Comparison of ENCODE assay signal across 27 cellular contexts in the genomic region with DNA sequence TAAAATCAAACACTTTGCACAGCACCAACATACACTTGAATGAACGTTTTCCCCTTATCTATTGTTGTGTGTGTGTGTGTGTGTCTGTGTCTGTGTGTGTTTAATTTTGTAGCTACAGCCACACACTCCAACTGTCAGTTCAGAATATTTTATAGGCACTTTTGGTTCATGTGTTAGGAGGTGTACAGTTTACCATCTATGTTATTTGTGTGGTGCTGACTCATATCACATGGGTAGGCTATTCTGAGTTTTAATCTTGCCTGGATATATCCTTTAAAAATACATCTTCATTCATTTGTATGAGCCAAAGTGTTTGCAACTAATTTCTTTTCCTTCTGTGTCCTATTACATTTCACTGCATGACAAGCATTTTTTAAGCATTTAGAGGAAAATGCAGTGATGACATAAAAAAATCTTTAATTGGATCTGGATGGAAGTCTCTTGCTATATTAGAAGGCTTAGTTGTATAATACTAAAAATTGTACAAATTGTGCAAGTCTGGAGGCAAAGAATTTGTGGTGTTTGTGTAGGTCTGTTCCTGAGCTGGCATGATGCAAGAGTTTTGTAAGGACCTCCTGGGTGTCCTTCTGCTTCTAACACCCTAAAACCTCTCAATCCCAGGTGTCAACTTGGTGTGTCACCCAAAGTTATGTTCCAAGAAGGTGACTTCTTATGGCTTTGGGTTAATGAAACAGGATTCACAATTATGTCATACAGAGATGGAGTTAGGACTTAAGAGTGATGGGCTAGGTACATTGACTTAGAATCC. TPM values are rescaled to one million over a fixed set of nuclear protein-coding genes. Genes with fewer than 3 reads are reported as not detected.
DNase-seq lines count a peak whose midpoint lies in the region; ATAC-seq, FAIRE-seq and TF ChIP-seq lines count a peak whose summit lies in the region.
"Had no signal": no experiment of that assay in that cellular context is flagged by ENCODE, and none has a peak within 500 bp of the region (broad histone marks: within the 10 kb centered on the region; RNA-seq: fewer than 3 reads in every experiment).

No MANE protein-coding gene starts in this region.

- H3K27ac ChIP-seq in OCI-LY3 (ENCODE audit: low read length) (no peak overlapping the region), HepG2 (ENCODE audit: extremely low read length, insufficient read depth, low read length) (no peak overlapping the region)
- H3K27ac ChIP-seq: body of pancreas, epithelial cell of prostate, tibial nerve had no signal

- H3K9ac ChIP-seq in OCI-LY3 (ENCODE audit: low read length) (no peak overlapping the region), HepG2 (ENCODE audit: insufficient read depth, low read depth, low read length) (no peak overlapping the region)

- POLR2A ChIA-PET in HepG2 (lab: Yijun Ruan, JAX): no interaction called here
- POLR2A ChIA-PET in activated CD8-positive, alpha-beta T cell treated with anti-CD3 and anti-CD28 coated beads for 36 hours (lab: Charles Lee): no interaction called here

- BruUV-seq in HepG2 (replicated peaks; lab: Mats Ljungman, UMichigan): no TSS peak

- intact Hi-C loops in left ventricle myocardium superior (cut with micrococcal nuclease): no loop called here
- intact Hi-C loops in HepG2 (cut with micrococcal nuclease; ENCODE audit: unreplicated experiment): no loop called here
- intact Hi-C loops in activated CD8-positive, alpha-beta T cell treated with anti-CD3 and anti-CD28 coated beads for 36 hours (cut with micrococcal nuclease): no loop called here

- FAIRE-seq in HepG2 (lab: Jason Lieb, UNC): no peak
- FAIRE-seq: G401.6 had no signal

- no peak for TF ChIP-seq POLR2A in HepG2 (IDR thresholded peaks at IDR 0.05; ENCODE audit: insufficient read depth in 1 of 2, low read depth in 2 of 2, low read length in 2 of 2)

- H3K27me3 Mint-ChIP-seq in activated CD8-positive, alpha-beta T cell treated with anti-CD3 and anti-CD28 coated beads for 36 hours: no peaks in the 10 kb centered on the region
- H3K27me3 Mint-ChIP-seq: dendritic cell treated with granulocyte-macrophage colony-stimulating factor and Interleukin-4, amounts not matched to agents 40 ng/mL and 50 ng/mL, for 4 days had no signal

- TF ChIP-seq CTCF in GM12865 (IDR thresholded peaks at IDR 0.05; ENCODE audit: insufficient read depth, low read depth, low read length, missing control alignments): no peak
- no peak for TF ChIP-seq CTCF in OCI-LY3 (IDR thresholded peaks at IDR 0.05; ENCODE audit: low read depth, low read length)
- no peak for TF ChIP-seq CTCF in HepG2 (CRISPR knock-in tag; IDR thresholded peaks at IDR 0.05)
- TF ChIP-seq CTCF in activated CD8-positive, alpha-beta T cell treated with anti-CD3 and anti-CD28 coated beads for 36 hours (IDR thresholded peaks at IDR 0.05): no peak

- no peaks in the 10 kb centered on the region for H3K36me3 ChIP-seq in OCI-LY3 (replicated peaks; ENCODE audit: low read depth, low read length)
- no peaks in the 10 kb centered on the region for H3K36me3 ChIP-seq in HepG2 (replicated peaks in 1 of 2; ENCODE audit: control insufficient read depth in 1 of 2, insufficient read depth in 2 of 2, low read length in 2 of 2)
- H3K36me3 ChIP-seq: tibial nerve had no signal

- H2AFZ ChIP-seq in OCI-LY3 (ENCODE audit: low read depth, low read length) (no peak overlapping the region), HepG2 (ENCODE audit: low read length) (no peak overlapping the region)

- no peaks in the 10 kb centered on the region for H3K36me3 Mint-ChIP-seq in activated CD8-positive, alpha-beta T cell treated with anti-CD3 and anti-CD28 coated beads for 36 hours (ENCODE audit: low read depth)
- H3K36me3 Mint-ChIP-seq: immature natural killer cell; stimulated activated naive B cell treated with anti-CD40 and anti-IgM and Interleukin-4, amounts not matched to agents 10 μg/mL and 1 μg/mL and 100 μg/mL, for 72 hours had no signal

- H3K4me2 ChIP-seq in OCI-LY3 (ENCODE audit: low read length) (peak overlapping the region; percentile 50), HepG2 (ENCODE audit: low read depth, low read length) (no peak overlapping the region)

- CTCF ChIA-PET in HepG2 (lab: Yijun Ruan, JAX; ENCODE audit: low intra/inter-chr PET ratio, low total read pairs): no interaction called here
- CTCF ChIA-PET in activated CD8-positive, alpha-beta T cell treated with anti-CD3 and anti-CD28 coated beads for 36 hours (lab: Charles Lee): no interaction called here

- no peak for TF ChIP-seq RAD21 in HepG2 (CRISPR knock-in tag; IDR thresholded peaks at IDR 0.05)

- no peaks in the 10 kb centered on the region for H3K9me3 Mint-ChIP-seq in activated CD8-positive, alpha-beta T cell treated with anti-CD3 and anti-CD28 coated beads for 36 hours
- H3K9me3 Mint-ChIP-seq: dendritic cell treated with granulocyte-macrophage colony-stimulating factor and Interleukin-4, amounts not matched to agents 40 ng/mL and 50 ng/mL, for 4 days; immature natural killer cell; nephron progenitor cell; stimulated activated naive B cell treated with anti-CD40 and anti-IgM and Interleukin-4, amounts not matched to agents 10 μg/mL and 1 μg/mL and 100 μg/mL, for 72 hours had no signal

- WGBS in HepG2 (ENCODE audit: low lambda C conversion rate): 0% methylated on average over 1 of the region's 1 CpG

- no peaks in the 10 kb centered on the region for H4K20me1 ChIP-seq in OCI-LY3 (ENCODE audit: insufficient read depth, low read length)
- H4K20me1 ChIP-seq in HepG2 (ENCODE audit: insufficient read depth, low read length): no peaks in the 10 kb centered on the region

- no peaks in the 10 kb centered on the region for H3K9me3 ChIP-seq in OCI-LY3 (ENCODE audit: insufficient read depth, low read length)
- H3K9me3 ChIP-seq in HepG2 (ENCODE audit: low read length): no peaks in the 10 kb centered on the region
- H3K9me3 ChIP-seq: body of pancreas, tibial nerve had no signal

- no peak overlapping the region for H3K27ac Mint-ChIP-seq in activated CD8-positive, alpha-beta T cell treated with anti-CD3 and anti-CD28 coated beads for 36 hours
- H3K27ac Mint-ChIP-seq: dendritic cell treated with granulocyte-macrophage colony-stimulating factor and Interleukin-4, amounts not matched to agents 40 ng/mL and 50 ng/mL, for 4 days; IgD-negative memory B cell; immature natural killer cell; nephron progenitor cell; stimulated activated naive B cell treated with anti-CD40 and anti-IgM and Interleukin-4, amounts not matched to agents 10 μg/mL and 1 μg/mL and 100 μg/mL, for 72 hours had no signal

- DNase-seq in GM12865 (ENCODE audit: low read depth): peak; percentile 22
- no peak for DNase-seq in left ventricle myocardium superior
- DNase-seq in HepG2 (ENCODE audit: low spot score): no peak
- DNase-seq in activated CD8-positive, alpha-beta T cell treated with anti-CD3 and anti-CD28 coated beads for 36 hours: no peak
- DNase-seq in stimulated activated CD4-positive, alpha-beta T cell treated with anti-CD3 and anti-CD28 coated beads, Interleukin-4, amount 100 ng/mL, for 4 hours: no peak
- DNase-seq in HuH-7.5 (ENCODE audit: low spot score): no peak
- DNase-seq: activated CD8-positive, alpha-beta memory T cell treated with anti-CD3 and anti-CD28 coated beads, Interleukin-2, amount 50 U/mL, for 4 hours; activated naive CD4-positive, alpha-beta T cell treated with Interleukin-2 at 50 U/mL for 16 hours; AML-193; body of pancreas; immature natural killer cell; mammary epithelial cell; NCI-H2029 treated with DMSO at 0.1 percent for 48 hours; NCI-H524 treated with DMSO at 0.1 percent for 48 hours; nephron progenitor cell; OCI-M1; stimulated activated CD4-positive, alpha-beta T cell treated with anti-CD3 and anti-CD28 coated beads, Interleukin-12 subunit alpha, Interleukin-12 subunit beta, amount 100 ng/mL, for 4 hours; stimulated activated naive B cell treated with anti-CD40 and anti-IgM and Interleukin-4, amounts not matched to agents 10 μg/mL and 1 μg/mL and 100 μg/mL, for 72 hours had no signal

- no peak overlapping the region for H3K4me3 ChIP-seq in GM12865 (ENCODE audit: low read depth, low read length)
- H3K4me3 ChIP-seq in OCI-LY3 (ENCODE audit: low read length): no peak overlapping the region
- no peak overlapping the region for H3K4me3 ChIP-seq in HepG2 (replicated peaks in 1 of 3; ENCODE audit: insufficient read depth in 1 of 3, low read depth in 2 of 3, low read length in 3 of 3)
- H3K4me3 ChIP-seq: body of pancreas, tibial nerve had no signal

- ATAC-seq in GM19351 (IDR thresholded peaks at IDR 0.05; ENCODE audit: unreplicated experiment) (peak; percentile 4), left ventricle myocardium superior (peak; percentile 83), HepG2 (no peak)
- ATAC-seq in activated CD8-positive, alpha-beta T cell treated with anti-CD3 and anti-CD28 coated beads for 36 hours: no peak
- ATAC-seq: body of pancreas had no signal

- TF ChIP-seq EP300 in HepG2 (IDR thresholded peaks at IDR 0.05; ENCODE audit: low read depth in 2 of 2, low read length in 2 of 2) (no peak), HepG2 (CRISPR knock-in tag; IDR thresholded peaks at IDR 0.05; ENCODE audit: borderline replicate concordance) (no peak)

- H3K27me3 ChIP-seq in OCI-LY3 (ENCODE audit: low read depth, low read length) (no peaks in the 10 kb centered on the region), HepG2 (ENCODE audit: control insufficient read depth in 1 of 2, insufficient read depth in 2 of 2, low read length in 2 of 2) (no peaks in the 10 kb centered on the region; a peak in 1 of 5 replicates)
- H3K27me3 ChIP-seq: body of pancreas, tibial nerve had no signal

- no peaks in the 10 kb centered on the region for H3K79me2 ChIP-seq in OCI-LY3 (ENCODE audit: low read length)
- no peaks in the 10 kb centered on the region for H3K79me2 ChIP-seq in HepG2 (ENCODE audit: insufficient read depth, low read length)

- in situ Hi-C loops in HepG2 (cut with HindIII; ENCODE audit: extremely low pct_ligation_motif_present, low pct_unique_long_range_greater_than_20kb): no loop called here

- H3K4me1 Mint-ChIP-seq in activated CD8-positive, alpha-beta T cell treated with anti-CD3 and anti-CD28 coated beads for 36 hours (ENCODE audit: low read depth): no peaks in the 10 kb centered on the region
- H3K4me1 Mint-ChIP-seq: immature natural killer cell had no signal

- peaks cover 31% of the 10 kb centered on the region for H3K4me1 ChIP-seq in OCI-LY3 (ENCODE audit: low read length)
- H3K4me1 ChIP-seq in HepG2 (ENCODE audit: insufficient read depth, low read length): peaks cover 9% of the 10 kb centered on the region
- H3K4me1 ChIP-seq: body of pancreas had no signal

- no peak overlapping the region for H3K4me3 Mint-ChIP-seq in activated CD8-positive, alpha-beta T cell treated with anti-CD3 and anti-CD28 coated beads for 36 hours
- H3K4me3 Mint-ChIP-seq: dendritic cell treated with granulocyte-macrophage colony-stimulating factor and Interleukin-4, amounts not matched to agents 40 ng/mL and 50 ng/mL, for 4 days; IgD-negative memory B cell; immature natural killer cell; nephron progenitor cell; stimulated activated naive B cell treated with anti-CD40 and anti-IgM and Interleukin-4, amounts not matched to agents 10 μg/mL and 1 μg/mL and 100 μg/mL, for 72 hours had no signal

RNA-seq across cellular contexts. Expression of gene HMHB1, which starts 52.4 kb away (rescaled TPM):
- total RNA-seq in left ventricle myocardium superior (not detected), HepG2 (2016; rRNA removed; fragmentation: Illumina TruSeq; extraction: Trizol) (not detected in 2 replicates)
- total RNA-seq in HepG2 (2016; cell fraction: cytosol; rRNA removed; fragmentation: Illumina TruSeq; extraction: Trizol; ENCODE audit: low read depth): not detected in 2 replicates
- total RNA-seq in HepG2 (2016; cell fraction: insoluble cytoplasmic fraction; rRNA removed; fragmentation: Illumina TruSeq; extraction: Trizol): not detected in 2 replicates
- not detected in 2 replicates for total RNA-seq in HepG2 (2016; cell fraction: membrane; rRNA removed; fragmentation: Illumina TruSeq; extraction: Trizol)
- not detected in 2 replicates for total RNA-seq in HepG2 (2016; cell fraction: nucleus; rRNA removed; fragmentation: Illumina TruSeq; extraction: Trizol)
- polyA plus RNA-seq in HepG2 (2011; rRNA removed): not detected in 2 replicates
- not detected in 2 replicates for polyA plus RNA-seq in HepG2 (2011; cell fraction: cytosol; rRNA removed)
- not detected in 2 replicates for polyA plus RNA-seq in HepG2 (2011; cell fraction: nucleus; rRNA removed)
- not detected in 2 replicates for polyA plus RNA-seq in HepG2 (2012)
- not detected in 2 replicates for polyA plus RNA-seq in HepG2 (2016; cell fraction: cytosol; fragmentation: Illumina TruSeq; extraction: Trizol; ENCODE audit: low read depth)
- polyA plus RNA-seq in HepG2 (2016; cell fraction: insoluble cytoplasmic fraction; fragmentation: Illumina TruSeq; extraction: Trizol; ENCODE audit: low read depth): not detected in 2 replicates
- not detected in 2 replicates for polyA plus RNA-seq in HepG2 (2016; cell fraction: membrane; fragmentation: Illumina TruSeq; extraction: Trizol; ENCODE audit: low read depth)
- polyA plus RNA-seq in HepG2 (2016; cell fraction: nucleus; fragmentation: Illumina TruSeq; extraction: Trizol; ENCODE audit: insufficient read depth, low read depth): not detected in 2 replicates
- not detected in 2 replicates for polyA minus RNA-seq in HepG2 (2011; rRNA and poly(A)+ RNA removed; ENCODE audit: low replicate concordance)
- not detected in 2 replicates for polyA minus RNA-seq in HepG2 (2011; cell fraction: cytosol; rRNA and poly(A)+ RNA removed)
- polyA minus RNA-seq in HepG2 (2011; cell fraction: nucleus; rRNA and poly(A)+ RNA removed): not detected in 2 replicates
- total RNA-seq in activated CD8-positive, alpha-beta T cell treated with anti-CD3 and anti-CD28 coated beads for 36 hours: not detected
- total RNA-seq: body of pancreas, mammary epithelial cell, pulmonary artery endothelial cell, SK-MEL-5, tibial nerve had no signal
- polyA plus RNA-seq: IgD-negative memory B cell, immature natural killer cell, mammary epithelial cell had no signal

Comparison
In these comparisons a context has a peak if more than half of its experiments do, and no peak if none do; other contexts are left out.
1. ATAC-seq: peak in GM19351 (single experiment) and left ventricle myocardium superior (single experiment); none in HepG2 (single experiment) and activated CD8-positive, alpha-beta T cell treated with anti-CD3 and anti-CD28 coated beads for 36 hours (single experiment).